ENCODE assay signal across 8 cellular contexts in genomic region chr2:8488001-8488738, GRCh38.
DNase-seq lines count a peak whose midpoint lies in the region; ATAC-seq and TF ChIP-seq lines count a peak whose summit lies in the region.

No MANE protein-coding gene starts in this region.

- H3K36me3 ChIP-seq in BLaER1 treated with 17β-estradiol and CSF1 and Interleukin-3, amounts not matched to agents 10 nM and 100 nM = 0 out of 22 replicates have a peak, but pooled peaks cover 0 to 5% (median 0%) of the 10 kb centered on the region in 11 experiments

- peak overlapping the region; percentile 1 to 99 (median 95); a peak in 21 of 22 replicates for H3K27ac ChIP-seq in BLaER1 treated with 17β-estradiol and CSF1 and Interleukin-3, amounts not matched to agents 10 nM and 100 nM

- DNase-seq in activated gamma-delta T cell treated with anti-CD3 and anti-CD28 coated beads, Interleukin-2, amount 50 U/mL, for 16 hours (ENCODE audit: low read depth) = peak; percentile 58
- DNase-seq in type B pancreatic cell (ENCODE audit: extremely low spot score, unreplicated experiment) = no peak
- DNase-seq in MCF 10A (ENCODE audit: unreplicated experiment) = no peak
- no peak for DNase-seq in NCI-H510A (lab: John Stamatoyannopoulos, UW)

- H3K4me1 Mint-ChIP-seq in nephron (peaks cover 35% of the 10 kb centered on the region), type B pancreatic cell (ENCODE audit: unreplicated experiment) (peaks cover 36% of the 10 kb centered on the region), MCF 10A (ENCODE audit: insufficient read depth, unreplicated experiment) (no peaks in the 10 kb centered on the region)

- peak overlapping the region; percentile 18 to 89 (median 81); a peak in 21 of 22 replicates for H3K9ac ChIP-seq in BLaER1 treated with 17β-estradiol and CSF1 and Interleukin-3, amounts not matched to agents 10 nM and 100 nM

- intact Hi-C loops in MCF 10A (cut with micrococcal nuclease) = no loop called here

- H3K9me3 Mint-ChIP-seq in nephron (no peaks in the 10 kb centered on the region), type B pancreatic cell (no peaks in the 10 kb centered on the region), MCF 10A (ENCODE audit: unreplicated experiment) (no peaks in the 10 kb centered on the region)

- H3K9me3 ChIP-seq in BLaER1 treated with 17β-estradiol and CSF1 and Interleukin-3, amounts not matched to agents 10 nM and 100 nM (replicated peaks in 1 of 11) = peaks cover 0 to 6% (median 0%) of the 10 kb centered on the region in 11 experiments; a peak in 4 of 22 replicates

- no peaks in the 10 kb centered on the region for H3K27me3 ChIP-seq in BLaER1 treated with 17β-estradiol and CSF1 and Interleukin-3, amounts not matched to agents 10 nM and 100 nM

- H4K20me1 ChIP-seq in BLaER1 treated with 17β-estradiol and CSF1 and Interleukin-3, amounts not matched to agents 10 nM and 100 nM = no peaks in the 10 kb centered on the region

- H3K36me3 Mint-ChIP-seq in nephron (ENCODE audit: low read depth) (no peaks in the 10 kb centered on the region), type B pancreatic cell (no peaks in the 10 kb centered on the region), MCF 10A (ENCODE audit: insufficient read depth, unreplicated experiment) (no peaks in the 10 kb centered on the region)

- POLR2A ChIA-PET in MCF 10A (lab: Yijun Ruan, JAX) = no interaction called here

- peak overlapping the region in 2 of 3 experiments; percentile 56 to 66 for H3K27ac Mint-ChIP-seq in nephron
- peak overlapping the region; percentile 61 for H3K27ac Mint-ChIP-seq in type B pancreatic cell
- H3K27ac Mint-ChIP-seq in MCF 10A (ENCODE audit: low read depth, unreplicated experiment) = no peak overlapping the region

- ATAC-seq in GM19467 (IDR thresholded peaks at IDR 0.05; ENCODE audit: unreplicated experiment) = peak; percentile 67
- ATAC-seq in HG03571 (IDR thresholded peaks at IDR 0.05; ENCODE audit: unreplicated experiment) = peak; percentile 73

- H3K4me3 Mint-ChIP-seq in nephron = no peak overlapping the region
- no peak overlapping the region for H3K4me3 Mint-ChIP-seq in type B pancreatic cell
- H3K4me3 Mint-ChIP-seq in MCF 10A (ENCODE audit: unreplicated experiment) = no peak overlapping the region

- H3K27me3 Mint-ChIP-seq in nephron (ENCODE audit: low read depth) (no peaks in the 10 kb centered on the region), type B pancreatic cell (no peaks in the 10 kb centered on the region), MCF 10A (ENCODE audit: insufficient read depth, unreplicated experiment) (no peaks in the 10 kb centered on the region)

- CTCF ChIA-PET in MCF 10A (lab: Yijun Ruan, JAX) = interaction anchor here (0.6 kb wide), 1 partner anchor 157 kb away, joined by 3 read pairs; no protein-coding TSS in a partner anchor

- TF ChIP-seq CTCF in nephron (IDR thresholded peaks at IDR 0.05; ENCODE audit: unreplicated experiment in 3 of 3) (no peak), type B pancreatic cell (conservative IDR thresholded peaks at IDR 0.05) (no peak), MCF 10A (IDR thresholded peaks at IDR 0.05; ENCODE audit: unreplicated experiment) (no peak)

- H3K4me1 ChIP-seq in BLaER1 treated with 17β-estradiol and CSF1 and Interleukin-3, amounts not matched to agents 10 nM and 100 nM = peaks cover 65 to 84% (median 81%) of the 10 kb centered on the region in 10 experiments

- peak overlapping the region; percentile 83 to 94 (median 88) for H3K4me2 ChIP-seq in BLaER1 treated with 17β-estradiol and CSF1 and Interleukin-3, amounts not matched to agents 10 nM and 100 nM

- H3K4me3 ChIP-seq in BLaER1 treated with 17β-estradiol and CSF1 and Interleukin-3, amounts not matched to agents 10 nM and 100 nM = peak overlapping the region; percentile 1 to 61 (median 44); a peak in 16 of 20 replicates

- no TSS peak for BruUV-seq in MCF 10A (replicated peaks; lab: Mats Ljungman, UMichigan)
